8 cellular contexts compared by ENCODE assay signal in genomic region chr3:114056130-114057010, GRCh38. TPM values are rescaled to one million over a fixed set of nuclear protein-coding genes. Genes with fewer than 3 reads are reported as not detected.
A peak's percentile ranks its signal among the peaks of the same experiment; 100 is the strongest.
DNase-seq lines count a peak whose midpoint lies in the region; ATAC-seq and TF ChIP-seq lines count a peak whose summit lies in the region.

Gene CCDC191 (minus strand): TSS chr3:114056526. CDS start chr3:114056466, 60 bp downstream.
Gene QTRT2 (plus strand): TSS chr3:114056737. CDS start chr3:114065258, 8,521 bp downstream.

- CTCF ChIA-PET in BJ (lab: Yijun Ruan, JAX): interaction anchor here (0.9 to 1.2 kb wide), 2 partner anchors 212 to 320 kb away, joined by 3 to 4 read pairs; no protein-coding TSS in a partner anchor

- intact Hi-C loops in colonic mucosa (cut with DNase I): loop anchor here (10.0 kb wide), 2 partner anchors 112 to 312 kb away; partner anchors contain the start of genes ATP6V1A, NAA50 and ZDHHC23

- H3K27me3 ChIP-seq in BJ (ENCODE audit: control insufficient read depth, insufficient read depth, low read length): no peaks in the 10 kb centered on the region
- H3K27me3 ChIP-seq in colonic mucosa: no peaks in the 10 kb centered on the region

- H3K36me3 ChIP-seq in BJ (ENCODE audit: control insufficient read depth, insufficient read depth, low read length) (no peaks in the 10 kb centered on the region), colonic mucosa (no peaks in the 10 kb centered on the region)

- POLR2A ChIA-PET in BJ (lab: Charles Lee): no interaction called here

- peak within 1 kb of the TSS; percentile 84 for H3K27ac ChIP-seq in colonic mucosa

- TF ChIP-seq CTCF in BJ (IDR thresholded peaks at IDR 0.05; ENCODE audit: insufficient read depth, low read depth, low read length) (no peak), colonic mucosa (IDR thresholded peaks at IDR 0.05) (no peak)

- peak; percentile 96 for ATAC-seq in HG03457 (IDR thresholded peaks at IDR 0.05; ENCODE audit: unreplicated experiment)

- peak within 1 kb of the TSS; percentile 81 for H3K4me3 ChIP-seq in BJ (ENCODE audit: low read depth, low read length)
- H3K4me3 ChIP-seq in colonic mucosa: peak within 1 kb of the TSS; percentile 84

- H3K4me1 ChIP-seq in colonic mucosa: no peaks in the 10 kb centered on the region

- DNase-seq in BJ (ENCODE audit: low read depth) (peak; percentile 95), GM19240 (ENCODE audit: insufficient read length, low spot score) (peak; percentile 64), NCI-H524 (lab: John Stamatoyannopoulos, UW) (peak; percentile 99 to 100), colonic mucosa (peak; percentile 99), kidney tubule cell (ENCODE audit: low spot score) (peak; percentile 100)
- peak; percentile 96 to 99 for DNase-seq in activated CD4-positive, alpha-beta T cell treated with anti-CD3 and anti-CD28 coated beads for 4 hours
- DNase-seq in stimulated activated CD4-positive, alpha-beta T cell treated with anti-CD3 and anti-CD28 coated beads, Interleukin-1b, Interleukin-23, amount 100 ng/mL, for 1 hour (ENCODE audit: low read depth in 2 of 2): peak; percentile 93 to 95

- H3K9me3 ChIP-seq in colonic mucosa: no peaks in the 10 kb centered on the region

- peak within 1 kb of the TSS; percentile 53 to 79 for H3K9ac ChIP-seq in colonic mucosa (ENCODE audit: low read depth in 2 of 2, low read length in 2 of 2)

RNA-seq across cellular contexts. Expression of gene CCDC191, which starts in this region (rescaled TPM):
- polyA plus RNA-seq in BJ (2011; rRNA removed): 1.3 and 1.9 TPM in 2 replicates
- 0.77 and 0.90 TPM in 2 replicates for polyA minus RNA-seq in BJ (2011; rRNA and poly(A)+ RNA removed)
- 1 to 10 TPM; 3.1 TPM for total RNA-seq in colonic mucosa

RNA-seq across cellular contexts. Expression of gene QTRT2, which starts in this region (rescaled TPM):
- 5.3 and 7.5 TPM in 2 replicates for polyA plus RNA-seq in BJ (2011; rRNA removed)
- polyA minus RNA-seq in BJ (2011; rRNA and poly(A)+ RNA removed): 8.2 and 8.3 TPM in 2 replicates
- 10 to 100 TPM; 20.3 to 25.6 TPM for total RNA-seq in colonic mucosa

Comparison
In these comparisons a context has a peak if more than half of its experiments do, and no peak if none do; other contexts are left out.
1. Peak in every context shown above with its lines: DNase-seq, ATAC-seq, H3K4me3 ChIP-seq and H3K27ac ChIP-seq.